14 cellular contexts compared by ENCODE assay signal in the genomic region with DNA sequence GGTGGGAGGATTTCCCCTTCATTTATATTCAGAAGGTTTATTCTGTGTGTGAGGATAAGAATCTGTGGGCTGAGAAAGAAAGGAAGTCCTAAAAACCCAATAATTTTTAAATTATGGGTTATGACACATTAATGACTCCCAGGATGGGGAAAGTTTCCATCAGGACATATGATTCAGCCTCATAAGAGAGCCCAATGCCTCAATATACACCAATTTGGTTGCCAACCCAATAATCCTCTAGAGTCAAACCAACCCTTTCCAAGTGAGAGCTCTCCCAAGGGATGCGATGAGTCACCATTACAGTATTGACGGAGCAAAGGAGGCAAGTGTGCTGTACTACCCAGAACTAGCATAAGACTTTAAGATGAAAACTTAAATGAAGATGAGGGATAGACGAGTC.
A peak's percentile ranks its signal among the peaks of the same experiment; 100 is the strongest.
DNase-seq lines count a peak whose midpoint lies in the region; ATAC-seq, FAIRE-seq and TF ChIP-seq lines count a peak whose summit lies in the region.
"Had no signal": no experiment of that assay in that cellular context is flagged by ENCODE, and none has a peak within 500 bp of the region (broad histone marks: within the 10 kb centered on the region; RNA-seq: fewer than 3 reads in every experiment).

No MANE protein-coding gene starts in this region.

- FAIRE-seq in HTR-8/SVneo (lab: Jason Lieb, UNC) = no peak

- no peaks in the 10 kb centered on the region for H3K36me3 ChIP-seq in body of pancreas (replicated peaks in 1 of 2; ENCODE audit: insufficient read depth in 1 of 2, low read depth in 2 of 2)
- no peaks in the 10 kb centered on the region for H3K36me3 ChIP-seq in mucosa of descending colon (ENCODE audit: low read depth)

- 85 to 87% methylated on average over 3 of the region's 3 CpGs for WGBS in body of pancreas, 2 donors

- intact Hi-C loops in body of pancreas (cut with DNase I) (no loop called here), mucosa of descending colon (cut with DNase I, micrococcal nuclease) (no loop called here)

- H3K9me3 ChIP-seq in body of pancreas = no peaks in the 10 kb centered on the region
- no peaks in the 10 kb centered on the region for H3K9me3 ChIP-seq in mucosa of descending colon

- no peak for TF ChIP-seq POLR2A in body of pancreas (IDR thresholded peaks at IDR 0.05)

- DNase-seq in AG10803 (ENCODE audit: low read depth) (peak; percentile 91), HTR-8/SVneo (ENCODE audit: insufficient read length, low spot score) (peak; percentile 20), body of pancreas (peak in 2 of 4 donors; percentile 44 to 47), mucosa of descending colon (no peak), NCI-H2196 treated with DMSO at 0.1 percent for 48 hours (lab: John Stamatoyannopoulos, UW; ENCODE audit: unreplicated experiment) (no peak)
- no peak for DNase-seq in activated T-cell treated with anti-CD3 and anti-CD28 coated beads, Interleukin-2, amount 50 U/mL, for 4 hours
- DNase-seq: activated CD4-positive, alpha-beta T cell treated with anti-CD3 and anti-CD28 coated beads for 4 hours; activated gamma-delta T cell treated with Interleukin-2 at 50 U/mL for 16 hours; naive B cell; NCI-H2171; Right ventricle myocardium superior; stimulated activated CD4-positive, alpha-beta T cell treated with anti-CD3 and anti-CD28 coated beads, Interleukin-12 subunit alpha, Interleukin-12 subunit beta, amount 100 ng/mL, for 4 hours had no signal

- no peaks in the 10 kb centered on the region for H3K27me3 Mint-ChIP-seq in activated T-cell treated with anti-CD3 and anti-CD28 coated beads, Interleukin-2, amount 50 U/mL, for 4 hours (ENCODE audit: low read depth)
- H3K27me3 Mint-ChIP-seq: naive B cell had no signal

- peak overlapping the region in 3 of 4 donors; percentile 91 to 94 (median 93) for H3K27ac ChIP-seq in body of pancreas

- no peaks in the 10 kb centered on the region for H3K36me3 Mint-ChIP-seq in activated T-cell treated with anti-CD3 and anti-CD28 coated beads, Interleukin-2, amount 50 U/mL, for 4 hours (ENCODE audit: insufficient read depth)
- H3K36me3 Mint-ChIP-seq: naive B cell had no signal

- H3K4me1 Mint-ChIP-seq in activated T-cell treated with anti-CD3 and anti-CD28 coated beads, Interleukin-2, amount 50 U/mL, for 4 hours (ENCODE audit: low read depth) = peaks cover 26% of the 10 kb centered on the region

- H3K9me3 Mint-ChIP-seq in activated T-cell treated with anti-CD3 and anti-CD28 coated beads, Interleukin-2, amount 50 U/mL, for 4 hours = no peaks in the 10 kb centered on the region
- H3K9me3 Mint-ChIP-seq: naive B cell had no signal

- no peaks in the 10 kb centered on the region for H3K27me3 ChIP-seq in body of pancreas

- H3K4me3 ChIP-seq in AG10803 (ENCODE audit: low read length) (no peak overlapping the region), body of pancreas (no peak overlapping the region), mucosa of descending colon (no peak overlapping the region)

- no peak overlapping the region for H3K4me3 Mint-ChIP-seq in activated T-cell treated with anti-CD3 and anti-CD28 coated beads, Interleukin-2, amount 50 U/mL, for 4 hours
- H3K4me3 Mint-ChIP-seq: naive B cell had no signal

- no peak for TF ChIP-seq CTCF in AG10803 (conservative IDR thresholded peaks at IDR 0.05; ENCODE audit: low read length)
- no peak for TF ChIP-seq CTCF in body of pancreas (IDR thresholded peaks at IDR 0.05)
- TF ChIP-seq CTCF in mucosa of descending colon (IDR thresholded peaks at IDR 0.05) = no peak

- ATAC-seq in body of pancreas (no peak), mucosa of descending colon (peak; percentile 32), HG03565 (IDR thresholded peaks at IDR 0.05; ENCODE audit: unreplicated experiment) (no peak), HG02623 (IDR thresholded peaks at IDR 0.05; ENCODE audit: unreplicated experiment) (no peak)
- no peak for ATAC-seq in activated T-cell treated with anti-CD3 and anti-CD28 coated beads, Interleukin-2, amount 50 U/mL, for 4 hours

- H3K4me1 ChIP-seq in body of pancreas (peaks cover 63% of the 10 kb centered on the region), mucosa of descending colon (ENCODE audit: low read depth) (peaks cover 2% of the 10 kb centered on the region)

Comparison
In these comparisons a context has a peak if more than half of its experiments do, and no peak if none do; other contexts are left out.
1. DNase-seq: peak in AG10803 (single experiment) and HTR-8/SVneo (single experiment); none in mucosa of descending colon (0 of 3), NCI-H2196 treated with DMSO at 0.1 percent for 48 hours (single experiment) and activated T-cell treated with anti-CD3 and anti-CD28 coated beads, Interleukin-2, amount 50 U/mL, for 4 hours (single experiment).